In the genomic region with DNA sequence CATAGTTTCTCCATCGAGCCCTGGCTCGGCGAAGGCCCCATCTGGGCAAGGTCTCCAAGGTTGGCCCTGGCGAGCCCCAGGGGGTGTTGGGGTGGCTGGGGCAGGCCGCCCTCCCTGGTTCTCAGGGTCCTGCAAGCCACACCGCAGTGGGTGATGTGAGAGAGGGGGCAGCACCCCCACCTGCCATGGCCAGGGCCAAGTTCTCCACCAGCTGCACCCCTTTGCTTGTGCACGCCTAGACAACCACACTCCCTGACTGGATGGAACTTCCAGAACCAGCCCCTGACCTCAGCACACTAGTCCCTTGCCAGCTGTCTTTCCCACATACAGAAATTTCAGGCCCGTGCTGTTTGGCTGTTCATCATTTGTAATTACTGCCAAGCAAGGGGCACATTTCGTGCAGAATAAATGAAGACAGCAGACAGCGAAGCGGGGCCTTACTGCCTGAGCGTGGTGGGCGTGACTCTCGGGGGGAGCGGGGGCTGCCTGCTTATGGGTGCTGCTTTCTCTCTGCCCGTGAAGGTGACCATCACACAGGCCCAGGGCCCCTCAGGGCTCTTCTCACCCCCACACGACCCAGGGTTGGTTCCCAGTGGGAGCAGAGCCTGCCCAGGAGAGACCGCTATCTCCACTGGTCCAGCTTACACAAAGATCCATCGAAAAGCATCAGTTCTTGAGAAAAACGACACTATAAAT, we compare ENCODE assay signal across 15 cellular contexts.
DNase-seq lines count a peak whose midpoint lies in the region; ATAC-seq and TF ChIP-seq lines count a peak whose summit lies in the region.
"Had no signal": no experiment of that assay in that cellular context is flagged by ENCODE, and none has a peak within 500 bp of the region (broad histone marks: within the 10 kb centered on the region; RNA-seq: fewer than 3 reads in every experiment).

No MANE protein-coding gene starts in this region.

- H3K4me1 Mint-ChIP-seq in brain, result peaks cover 37% of the 10 kb centered on the region
- H3K4me1 Mint-ChIP-seq: CD4-positive, alpha-beta memory T cell; GM23338 had no signal

- H3K27me3 ChIP-seq in upper lobe of right lung (no peaks in the 10 kb centered on the region), prostate gland (replicated peaks; ENCODE audit: insufficient read depth) (no peaks in the 10 kb centered on the region), hepatocyte (no peaks in the 10 kb centered on the region)
- H3K27me3 ChIP-seq: BE2C had no signal

- DNase-seq in NCI-H1694 (lab: John Stamatoyannopoulos, UW), result peak; percentile 46
- peak; percentile 79 for DNase-seq in mesenteric fat pad (ENCODE audit: low spot score)
- peak; percentile 43 for DNase-seq in upper lobe of right lung
- no peak for DNase-seq in prostate gland (ENCODE audit: low spot score)
- no peak for DNase-seq in hepatocyte (ENCODE audit: low spot score)
- DNase-seq: BE2C; CD4-positive, alpha-beta memory T cell; DND-41; GF-D8; H7; IMR-90 had no signal

- H3K4me3 Mint-ChIP-seq in brain, result no peak overlapping the region
- H3K4me3 Mint-ChIP-seq: CD4-positive, alpha-beta memory T cell; GM23338 had no signal

- H3K9me2 ChIP-seq in hepatocyte (replicated peaks; ENCODE audit: insufficient read depth), result no peaks in the 10 kb centered on the region

- intact Hi-C loops in upper lobe of right lung (cut with DNase I) (no loop called here), prostate gland (cut with DNase I) (no loop called here)

- no peaks in the 10 kb centered on the region for H4K20me1 ChIP-seq in hepatocyte (ENCODE audit: insufficient read depth, poor library complexity, severe bottlenecking)

- H3K4me1 ChIP-seq in upper lobe of right lung (no peaks in the 10 kb centered on the region), prostate gland (replicated peaks) (no peaks in the 10 kb centered on the region), hepatocyte (ENCODE audit: insufficient read depth) (peaks cover 11% of the 10 kb centered on the region)
- H3K4me1 ChIP-seq: A549, BE2C had no signal

- H3K9me3 ChIP-seq in upper lobe of right lung (no peaks in the 10 kb centered on the region), prostate gland (no peaks in the 10 kb centered on the region), hepatocyte (ENCODE audit: low read depth) (no peaks in the 10 kb centered on the region)
- H3K9me3 ChIP-seq: A549, BE2C had no signal

- H3K27ac Mint-ChIP-seq in brain, result peak overlapping the region in 3 of 5 experiments; percentile 71 to 84 (median 79)
- H3K27ac Mint-ChIP-seq: CD4-positive, alpha-beta memory T cell; GM23338 had no signal

- no peak overlapping the region for H3K27ac ChIP-seq in upper lobe of right lung
- H3K27ac ChIP-seq in prostate gland, result no peak overlapping the region
- H3K27ac ChIP-seq in hepatocyte, result no peak overlapping the region
- H3K27ac ChIP-seq: A549, C4-2B had no signal

- no peaks in the 10 kb centered on the region for H3K36me3 Mint-ChIP-seq in brain
- H3K36me3 Mint-ChIP-seq: CD4-positive, alpha-beta memory T cell had no signal

- no peak overlapping the region for H2AFZ ChIP-seq in hepatocyte
- H2AFZ ChIP-seq: GM23338 had no signal

- TF ChIP-seq CTCF in brain (conservative IDR thresholded peaks at IDR 0.05) (no peak), upper lobe of right lung (IDR thresholded peaks at IDR 0.05) (no peak), prostate gland (IDR thresholded peaks at IDR 0.05) (no peak), hepatocyte (IDR thresholded peaks at IDR 0.05; ENCODE audit: poor library complexity) (no peak)

- H3K36me3 ChIP-seq in upper lobe of right lung (no peaks in the 10 kb centered on the region), prostate gland (no peaks in the 10 kb centered on the region), hepatocyte (replicated peaks; ENCODE audit: insufficient read depth, low read depth) (no peaks in the 10 kb centered on the region)
- H3K36me3 ChIP-seq: BE2C had no signal

- H3K4me3 ChIP-seq in upper lobe of right lung, result no peak overlapping the region
- no peak overlapping the region for H3K4me3 ChIP-seq in prostate gland
- H3K4me3 ChIP-seq in hepatocyte, result no peak overlapping the region
- H3K4me3 ChIP-seq: A549, GM23338 had no signal

- H3K27me3 Mint-ChIP-seq in brain, result peaks cover 4% of the 10 kb centered on the region

- no peaks in the 10 kb centered on the region for H3K79me2 ChIP-seq in hepatocyte

- WGBS in prostate gland, result 76% methylated on average over 20 of the region's 20 CpGs
- 83% methylated on average over 20 of the region's 20 CpGs for WGBS in hepatocyte (ENCODE audit: low lambda C conversion rate, missing lambda C conversion rate)

- no peaks in the 10 kb centered on the region for H3K9me3 Mint-ChIP-seq in brain
- H3K9me3 Mint-ChIP-seq: GM23338 had no signal

- H3K4me2 ChIP-seq in hepatocyte, result no peak overlapping the region
- H3K4me2 ChIP-seq: A549, GM23338 had no signal

- no peak for TF ChIP-seq POLR2A in prostate gland (IDR thresholded peaks at IDR 0.05)

- ATAC-seq in upper lobe of right lung, result no peak
- ATAC-seq: A549, GM23338 had no signal

Comparison
In these comparisons a context has a peak if more than half of its experiments do, and no peak if none do; other contexts are left out.
1. DNase-seq: peak in NCI-H1694 (single experiment), mesenteric fat pad (single experiment) and upper lobe of right lung (single experiment); none in prostate gland (single experiment) and hepatocyte (single experiment).